ENCODE assay signal across 11 cellular contexts in genomic region chr17:62824290-62825135, GRCh38. TPM values are rescaled to one million over a fixed set of nuclear protein-coding genes. Genes with fewer than 3 reads are reported as not detected.
DNase-seq lines count a peak whose midpoint lies in the region; ATAC-seq and TF ChIP-seq lines count a peak whose summit lies in the region.
"Had no signal": no experiment of that assay in that cellular context is flagged by ENCODE, and none has a peak within 500 bp of the region (broad histone marks: within the 10 kb centered on the region; RNA-seq: fewer than 3 reads in every experiment).

No MANE protein-coding gene starts in this region.

- H2BK120ac ChIP-seq in H9 (ENCODE audit: low read depth, low read length, poor library complexity, severe bottlenecking) = no peak overlapping the region

- H3K18ac ChIP-seq in H9 (ENCODE audit: insufficient read length, low read depth, low read length) = no peak overlapping the region

- ATAC-seq in activated CD4-positive, alpha-beta T cell treated with anti-CD3 and anti-CD28 coated beads for 36 hours = no peak
- ATAC-seq: gastroesophageal sphincter had no signal

- H2BK20ac ChIP-seq in H9 (ENCODE audit: low read depth, low read length, poor library complexity, severe bottlenecking) = no peak overlapping the region

- H4K20me1 ChIP-seq in H9 (ENCODE audit: control insufficient read depth, insufficient read depth, insufficient read length) = no peaks in the 10 kb centered on the region

- H3K4me2 ChIP-seq in H9 (ENCODE audit: insufficient read depth, insufficient read length, low read length) (peak overlapping the region; percentile 43), parathyroid adenoma (ENCODE audit: low read length) (no peak overlapping the region)

- no CpG with 5 or more reads among the region's 7 CpGs for whole genome bisulfite sequencing in H9 (ENCODE audit: extremely low coverage, insufficient read length, low lambda C conversion rate)

- H4K91ac ChIP-seq in H9 (ENCODE audit: insufficient read length, low read depth, low read length) = no peak overlapping the region

- H3K4me1 ChIP-seq in H9 (ENCODE audit: insufficient read depth, low read length) = peaks cover 8% of the 10 kb centered on the region
- peaks cover 45% of the 10 kb centered on the region for H3K4me1 ChIP-seq in parathyroid adenoma
- H3K4me1 ChIP-seq in right atrium auricular region = peaks cover 0 to 10% of the 10 kb centered on the region in 2 donors

- peaks cover 31 to 37% of the 10 kb centered on the region in 2 experiments for H3K4me1 Mint-ChIP-seq in H9
- H3K4me1 Mint-ChIP-seq in activated CD4-positive, alpha-beta T cell treated with anti-CD3 and anti-CD28 coated beads for 36 hours = peaks cover 4% of the 10 kb centered on the region

- H3K4me3 ChIP-seq in parathyroid adenoma (ENCODE audit: low read depth, low read length) (no peak overlapping the region), right atrium auricular region (no peak overlapping the region)
- H3K4me3 ChIP-seq: gastroesophageal sphincter, SK-N-MC had no signal

- H3K9me3 ChIP-seq in H9 (ENCODE audit: control insufficient read depth, low read depth, low read length) = no peaks in the 10 kb centered on the region
- H3K9me3 ChIP-seq in parathyroid adenoma (ENCODE audit: control insufficient read depth, low read length) = no peaks in the 10 kb centered on the region
- no peaks in the 10 kb centered on the region for H3K9me3 ChIP-seq in right atrium auricular region
- H3K9me3 ChIP-seq: gastroesophageal sphincter had no signal

- no peaks in the 10 kb centered on the region; the same call in 1 of the 2 replicates for H3K27me3 Mint-ChIP-seq in H9 (ENCODE audit: low read depth)
- H3K27me3 Mint-ChIP-seq in activated CD4-positive, alpha-beta T cell treated with anti-CD3 and anti-CD28 coated beads for 36 hours = peaks cover 8% of the 10 kb centered on the region

- H3K36me3 Mint-ChIP-seq in H9 (ENCODE audit: insufficient read depth in 1 of 3, low read depth in 3 of 3) = peaks cover 0 to 1% (median 0%) of the 10 kb centered on the region in 3 experiments; a peak in 1 of 7 replicates
- H3K36me3 Mint-ChIP-seq in activated CD4-positive, alpha-beta T cell treated with anti-CD3 and anti-CD28 coated beads for 36 hours (ENCODE audit: low read depth) = no peaks in the 10 kb centered on the region

- peak overlapping the region in 1 of 2 experiments; percentile 62; a peak in 2 of 5 replicates for H3K4me3 Mint-ChIP-seq in H9
- no peak overlapping the region for H3K4me3 Mint-ChIP-seq in activated CD4-positive, alpha-beta T cell treated with anti-CD3 and anti-CD28 coated beads for 36 hours

- no peak overlapping the region for H3K14ac ChIP-seq in H9 (ENCODE audit: insufficient read depth, low read length)

- H3K27me3 ChIP-seq in H9 (ENCODE audit: insufficient read depth, low read length) = no peaks in the 10 kb centered on the region
- H3K27me3 ChIP-seq in parathyroid adenoma (ENCODE audit: control insufficient read depth, insufficient read depth, low read length) = no peaks in the 10 kb centered on the region
- H3K27me3 ChIP-seq in right atrium auricular region = no peaks in the 10 kb centered on the region
- H3K27me3 ChIP-seq: gastroesophageal sphincter had no signal

- H3K4ac ChIP-seq in H9 (ENCODE audit: low read depth, low read length) = no peak overlapping the region

- intact Hi-C loops in activated CD4-positive, alpha-beta T cell treated with anti-CD3 and anti-CD28 coated beads for 36 hours (cut with DNase I, micrococcal nuclease) = no loop called here

- H3T11ph ChIP-seq in H9 (ENCODE audit: low read length) = no peak overlapping the region

- no peak overlapping the region for H3K56ac ChIP-seq in H9 (ENCODE audit: insufficient read length, low read depth, low read length)

- H4K5ac ChIP-seq in H9 (ENCODE audit: insufficient read length, low read depth, low read length) = no peak overlapping the region

- no peak overlapping the region for H2BK5ac ChIP-seq in H9 (ENCODE audit: insufficient read length, low read length)

- H3K23ac ChIP-seq in H9 (ENCODE audit: insufficient read length, low read depth, low read length) = no peak overlapping the region

- no peak overlapping the region for H3K27ac ChIP-seq in H9 (ENCODE audit: insufficient read length, low read depth, low read length)
- no peak overlapping the region for H3K27ac ChIP-seq in parathyroid adenoma
- no peak overlapping the region for H3K27ac ChIP-seq in right atrium auricular region
- H3K27ac ChIP-seq: gastroesophageal sphincter, SK-N-MC had no signal

- POLR2A ChIA-PET in activated CD4-positive, alpha-beta T cell treated with anti-CD3 and anti-CD28 coated beads for 36 hours (lab: Charles Lee) = interaction anchor here (0.7 kb wide), 1 partner anchor 22 kb away, joined by 3 read pairs; no protein-coding TSS in a partner anchor

- no peaks in the 10 kb centered on the region for H3K79me1 ChIP-seq in H9 (ENCODE audit: insufficient read depth, low read depth, low read length, poor library complexity, severe bottlenecking)

- DNase-seq in H9 (peak; percentile 82), RKO (ENCODE audit: low spot score) (peak; percentile 2), fibroblast of gingiva (ENCODE audit: low read depth) (peak; percentile 89), DMS79 (lab: John Stamatoyannopoulos, UW) (no peak), hippocampal formation (lab: John Stamatoyannopoulos, UW) (no peak), right atrium auricular region (ENCODE audit: low spot score) (no peak)
- no peak for DNase-seq in activated CD4-positive, alpha-beta T cell treated with anti-CD3 and anti-CD28 coated beads for 36 hours
- DNase-seq: nucleus accumbens had no signal

- H4K8ac ChIP-seq in H9 (replicated peaks; ENCODE audit: insufficient read length, low read depth, low read length) = no peak overlapping the region

- peak overlapping the region; percentile 70 to 98 (median 92); a peak in 6 of 7 replicates for H3K27ac Mint-ChIP-seq in H9
- H3K27ac Mint-ChIP-seq in activated CD4-positive, alpha-beta T cell treated with anti-CD3 and anti-CD28 coated beads for 36 hours = no peak overlapping the region

- H3K36me3 ChIP-seq in parathyroid adenoma (ENCODE audit: control insufficient read depth, insufficient read depth, low read length) = no peaks in the 10 kb centered on the region
- no peaks in the 10 kb centered on the region for H3K36me3 ChIP-seq in right atrium auricular region
- H3K36me3 ChIP-seq: gastroesophageal sphincter had no signal

- CTCF ChIA-PET in activated CD4-positive, alpha-beta T cell treated with anti-CD3 and anti-CD28 coated beads for 36 hours (lab: Charles Lee) = interaction anchor here (0.8 kb wide), 1 partner anchor 245 kb away, joined by 5 read pairs; no protein-coding TSS in a partner anchor

- H2BK15ac ChIP-seq in H9 (ENCODE audit: low read depth, low read length) = no peak overlapping the region

- H3K9ac ChIP-seq in H9 (ENCODE audit: extremely low read depth, insufficient read length, low read length) = no peak overlapping the region
- no peak overlapping the region for H3K9ac ChIP-seq in parathyroid adenoma

- H2AK5ac ChIP-seq in H9 (ENCODE audit: insufficient read length, low read length) = no peak overlapping the region

- H3K9me3 Mint-ChIP-seq in H9 = no peaks in the 10 kb centered on the region
- H3K9me3 Mint-ChIP-seq in activated CD4-positive, alpha-beta T cell treated with anti-CD3 and anti-CD28 coated beads for 36 hours (ENCODE audit: low read depth) = no peaks in the 10 kb centered on the region

- no peaks in the 10 kb centered on the region for H3K23me2 ChIP-seq in H9 (ENCODE audit: insufficient read length, low read depth, low read length, poor library complexity, severe bottlenecking)

- no peak for TF ChIP-seq CTCF in H9 (conservative IDR thresholded peaks at IDR 0.05)
- no peak for TF ChIP-seq CTCF in parathyroid adenoma (IDR thresholded peaks at IDR 0.05)
- TF ChIP-seq CTCF in right atrium auricular region (IDR thresholded peaks at IDR 0.05) = no peak

- H3K79me2 ChIP-seq in H9 (ENCODE audit: insufficient read depth, low read length) = no peaks in the 10 kb centered on the region
- no peaks in the 10 kb centered on the region for H3K79me2 ChIP-seq in parathyroid adenoma

- no peak overlapping the region for H2BK12ac ChIP-seq in H9 (ENCODE audit: insufficient read length, low read depth, low read length)

- H2AFZ ChIP-seq in H9 (ENCODE audit: low read length) (peak overlapping the region; percentile 54), parathyroid adenoma (peak overlapping the region; percentile 54)

RNA-seq across cellular contexts. Expression of gene MARCHF10, which starts 16.4 kb away (rescaled TPM):
- total RNA-seq in H9 (2021) = 0.39 TPM in 1 of 2 replicates, not detected in the other
- not detected for total RNA-seq in activated CD4-positive, alpha-beta T cell treated with anti-CD3 and anti-CD28 coated beads for 36 hours
- total RNA-seq in right atrium auricular region = not detected

Comparison
In these comparisons a context has a peak if more than half of its experiments do, and no peak if none do; other contexts are left out.
1. DNase-seq: peak in H9 (single experiment), RKO (single experiment) and fibroblast of gingiva (single experiment); none in DMS79 (single experiment), activated CD4-positive, alpha-beta T cell treated with anti-CD3 and anti-CD28 coated beads for 36 hours (single experiment), hippocampal formation (0 of 2) and right atrium auricular region (single experiment).